ENCODE assay signal across 1 cellular context in the genomic region with DNA sequence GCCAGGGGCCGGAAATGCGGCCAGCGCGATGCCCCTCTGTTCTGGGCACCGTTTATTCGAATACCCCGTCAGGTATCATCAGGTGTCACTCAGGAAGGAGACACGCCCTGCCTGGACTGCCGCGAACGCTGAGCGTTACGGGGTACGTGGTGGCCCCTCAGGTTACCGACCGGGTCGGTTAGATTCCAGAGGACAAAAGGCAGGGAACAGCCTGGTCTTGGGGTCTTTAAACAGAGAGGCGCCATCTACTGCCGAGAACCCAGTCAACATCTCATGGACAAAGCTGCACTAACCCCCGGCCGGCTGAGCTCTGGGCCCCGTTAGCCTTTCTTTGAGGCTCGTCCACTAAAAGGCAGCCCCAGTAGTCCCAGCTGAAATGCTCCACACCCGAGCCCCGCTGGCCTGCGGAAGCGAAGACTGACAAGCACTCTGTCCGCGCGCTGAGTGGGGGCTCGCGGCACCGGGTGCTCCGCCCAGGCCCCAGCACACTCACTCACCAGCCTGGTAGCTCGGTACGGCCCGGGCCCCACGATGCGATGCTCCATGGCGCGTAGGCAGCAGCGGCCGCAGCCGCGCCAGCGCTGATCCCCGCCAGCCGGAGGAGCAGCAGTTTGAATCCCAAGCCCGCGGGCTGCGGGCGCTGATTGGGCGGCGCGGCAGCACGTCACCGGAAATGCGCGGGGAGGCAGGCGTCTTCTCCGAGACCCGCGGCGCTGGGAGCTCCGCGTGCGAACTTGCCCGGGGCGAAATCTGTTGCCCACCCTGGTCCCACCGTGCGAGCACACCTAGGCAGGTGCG.
TF ChIP-seq lines count a peak whose summit lies in the region.

A gene with protein sequence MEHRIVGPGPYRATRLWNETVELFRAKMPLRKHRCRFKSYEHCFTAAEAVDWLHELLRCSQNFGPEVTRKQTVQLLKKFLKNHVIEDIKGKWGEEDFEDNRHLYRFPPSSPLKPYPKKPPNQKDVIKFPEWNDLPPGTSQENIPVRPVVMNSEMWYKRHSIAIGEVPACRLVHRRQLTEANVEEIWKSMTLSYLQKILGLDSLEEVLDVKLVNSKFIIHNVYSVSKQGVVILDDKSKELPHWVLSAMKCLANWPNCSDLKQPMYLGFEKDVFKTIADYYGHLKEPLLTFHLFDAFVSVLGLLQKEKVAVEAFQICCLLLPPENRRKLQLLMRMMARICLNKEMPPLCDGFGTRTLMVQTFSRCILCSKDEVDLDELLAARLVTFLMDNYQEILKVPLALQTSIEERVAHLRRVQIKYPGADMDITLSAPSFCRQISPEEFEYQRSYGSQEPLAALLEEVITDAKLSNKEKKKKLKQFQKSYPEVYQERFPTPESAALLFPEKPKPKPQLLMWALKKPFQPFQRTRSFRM (minus strand): TSS at position 618 of the 798 bp plus-strand sequence. CDS start 73 bp downstream, at position 545.

TF ChIP-seq in K562, 482 proteins besides CTCF, POLR2A, EP300 and RAD21 (continued from another document and continues in another):
- TF ChIP-seq, protein P1, sequence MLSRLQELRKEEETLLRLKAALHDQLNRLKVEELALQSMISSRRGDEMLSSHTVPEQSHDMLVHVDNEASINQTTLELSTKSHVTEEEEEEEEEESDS (CRISPR knock-in tag; IDR thresholded peaks at IDR 0.05), result no peak
- TF ChIP-seq, protein P2, sequence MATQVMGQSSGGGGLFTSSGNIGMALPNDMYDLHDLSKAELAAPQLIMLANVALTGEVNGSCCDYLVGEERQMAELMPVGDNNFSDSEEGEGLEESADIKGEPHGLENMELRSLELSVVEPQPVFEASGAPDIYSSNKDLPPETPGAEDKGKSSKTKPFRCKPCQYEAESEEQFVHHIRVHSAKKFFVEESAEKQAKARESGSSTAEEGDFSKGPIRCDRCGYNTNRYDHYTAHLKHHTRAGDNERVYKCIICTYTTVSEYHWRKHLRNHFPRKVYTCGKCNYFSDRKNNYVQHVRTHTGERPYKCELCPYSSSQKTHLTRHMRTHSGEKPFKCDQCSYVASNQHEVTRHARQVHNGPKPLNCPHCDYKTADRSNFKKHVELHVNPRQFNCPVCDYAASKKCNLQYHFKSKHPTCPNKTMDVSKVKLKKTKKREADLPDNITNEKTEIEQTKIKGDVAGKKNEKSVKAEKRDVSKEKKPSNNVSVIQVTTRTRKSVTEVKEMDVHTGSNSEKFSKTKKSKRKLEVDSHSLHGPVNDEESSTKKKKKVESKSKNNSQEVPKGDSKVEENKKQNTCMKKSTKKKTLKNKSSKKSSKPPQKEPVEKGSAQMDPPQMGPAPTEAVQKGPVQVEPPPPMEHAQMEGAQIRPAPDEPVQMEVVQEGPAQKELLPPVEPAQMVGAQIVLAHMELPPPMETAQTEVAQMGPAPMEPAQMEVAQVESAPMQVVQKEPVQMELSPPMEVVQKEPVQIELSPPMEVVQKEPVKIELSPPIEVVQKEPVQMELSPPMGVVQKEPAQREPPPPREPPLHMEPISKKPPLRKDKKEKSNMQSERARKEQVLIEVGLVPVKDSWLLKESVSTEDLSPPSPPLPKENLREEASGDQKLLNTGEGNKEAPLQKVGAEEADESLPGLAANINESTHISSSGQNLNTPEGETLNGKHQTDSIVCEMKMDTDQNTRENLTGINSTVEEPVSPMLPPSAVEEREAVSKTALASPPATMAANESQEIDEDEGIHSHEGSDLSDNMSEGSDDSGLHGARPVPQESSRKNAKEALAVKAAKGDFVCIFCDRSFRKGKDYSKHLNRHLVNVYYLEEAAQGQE (CRISPR knock-in tag; IDR thresholded peaks at IDR 0.05; ENCODE audit: low read depth), result no peak; the same call in 1 of the 2 replicates
- TF ChIP-seq, protein P3, sequence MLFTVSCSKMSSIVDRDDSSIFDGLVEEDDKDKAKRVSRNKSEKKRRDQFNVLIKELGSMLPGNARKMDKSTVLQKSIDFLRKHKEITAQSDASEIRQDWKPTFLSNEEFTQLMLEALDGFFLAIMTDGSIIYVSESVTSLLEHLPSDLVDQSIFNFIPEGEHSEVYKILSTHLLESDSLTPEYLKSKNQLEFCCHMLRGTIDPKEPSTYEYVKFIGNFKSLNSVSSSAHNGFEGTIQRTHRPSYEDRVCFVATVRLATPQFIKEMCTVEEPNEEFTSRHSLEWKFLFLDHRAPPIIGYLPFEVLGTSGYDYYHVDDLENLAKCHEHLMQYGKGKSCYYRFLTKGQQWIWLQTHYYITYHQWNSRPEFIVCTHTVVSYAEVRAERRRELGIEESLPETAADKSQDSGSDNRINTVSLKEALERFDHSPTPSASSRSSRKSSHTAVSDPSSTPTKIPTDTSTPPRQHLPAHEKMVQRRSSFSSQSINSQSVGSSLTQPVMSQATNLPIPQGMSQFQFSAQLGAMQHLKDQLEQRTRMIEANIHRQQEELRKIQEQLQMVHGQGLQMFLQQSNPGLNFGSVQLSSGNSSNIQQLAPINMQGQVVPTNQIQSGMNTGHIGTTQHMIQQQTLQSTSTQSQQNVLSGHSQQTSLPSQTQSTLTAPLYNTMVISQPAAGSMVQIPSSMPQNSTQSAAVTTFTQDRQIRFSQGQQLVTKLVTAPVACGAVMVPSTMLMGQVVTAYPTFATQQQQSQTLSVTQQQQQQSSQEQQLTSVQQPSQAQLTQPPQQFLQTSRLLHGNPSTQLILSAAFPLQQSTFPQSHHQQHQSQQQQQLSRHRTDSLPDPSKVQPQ (CRISPR knock-in tag; IDR thresholded peaks at IDR 0.05; ENCODE audit: borderline replicate concordance), result no peak
- TF ChIP-seq, protein P4, sequence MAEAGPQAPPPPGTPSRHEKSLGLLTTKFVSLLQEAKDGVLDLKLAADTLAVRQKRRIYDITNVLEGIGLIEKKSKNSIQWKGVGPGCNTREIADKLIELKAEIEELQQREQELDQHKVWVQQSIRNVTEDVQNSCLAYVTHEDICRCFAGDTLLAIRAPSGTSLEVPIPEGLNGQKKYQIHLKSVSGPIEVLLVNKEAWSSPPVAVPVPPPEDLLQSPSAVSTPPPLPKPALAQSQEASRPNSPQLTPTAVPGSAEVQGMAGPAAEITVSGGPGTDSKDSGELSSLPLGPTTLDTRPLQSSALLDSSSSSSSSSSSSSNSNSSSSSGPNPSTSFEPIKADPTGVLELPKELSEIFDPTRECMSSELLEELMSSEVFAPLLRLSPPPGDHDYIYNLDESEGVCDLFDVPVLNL (CRISPR knock-in tag; IDR thresholded peaks at IDR 0.05; ENCODE audit: low read depth), result peak; percentile 99
- TF ChIP-seq SMARCC2 (IDR thresholded peaks at IDR 0.05; ENCODE audit: low read depth) (no peak), HEY1 (CRISPR knock-in tag; IDR thresholded peaks at IDR 0.05; ENCODE audit: borderline replicate concordance) (no peak), ZNF24 (IDR thresholded peaks at IDR 0.05) (no peak; the same call in 1 of the 2 replicates), SLC30A9 (CRISPR knock-in tag; IDR thresholded peaks at IDR 0.05) (no peak), ELF2 (CRISPR knock-in tag; IDR thresholded peaks at IDR 0.05) (peak; percentile 69), JUND (IDR thresholded peaks at IDR 0.05; ENCODE audit: borderline replicate concordance, low read depth, low read length) (peak; percentile 36; the same call in 1 of the 2 replicates), JUND (tag; IDR thresholded peaks at IDR 0.05; ENCODE audit: borderline replicate concordance, low read depth, low read length) (no peak), U2AF1 (optimal IDR thresholded peaks at IDR 0.05; ENCODE audit: low read depth, low read length) (peak; percentile 92), GATAD2A (IDR thresholded peaks at IDR 0.05) (no peak), MCM3 (IDR thresholded peaks at IDR 0.05) (no peak), SMARCB1 (IDR thresholded peaks at IDR 0.05; ENCODE audit: insufficient read length, low read depth) (no peak), PRMT5 (CRISPR knock-in tag; IDR thresholded peaks at IDR 0.05) (no peak), ZNF184 (CRISPR knock-in tag; IDR thresholded peaks at IDR 0.05) (no peak), HNRNPUL1 (IDR thresholded peaks at IDR 0.05; ENCODE audit: low read length) (no peak), ZNF282 (CRISPR knock-in tag; IDR thresholded peaks at IDR 0.05) (no peak), MCM5 (IDR thresholded peaks at IDR 0.05; ENCODE audit: low read depth) (no peak), ZNF778 (CRISPR knock-in tag; IDR thresholded peaks at IDR 0.05) (no peak), SAP30 (IDR thresholded peaks at IDR 0.05; ENCODE audit: borderline replicate concordance, insufficient read depth, low read depth, low read length, poor library complexity, severe bottlenecking) (peak; percentile 94), MAZ (CRISPR knock-in tag; conservative IDR thresholded peaks at IDR 0.05 in 1 of 2, IDR thresholded peaks at IDR 0.05 in 1 of 2) (peak in 1 of 2 experiments; percentile 70; a peak in 3 of 4 replicates), C11orf30 (IDR thresholded peaks at IDR 0.05; ENCODE audit: low read depth) (peak; percentile 80), RBM34 (IDR thresholded peaks at IDR 0.05; ENCODE audit: borderline replicate concordance, insufficient read depth, low read length) (no peak)
- TF ChIP-seq, protein P5, sequence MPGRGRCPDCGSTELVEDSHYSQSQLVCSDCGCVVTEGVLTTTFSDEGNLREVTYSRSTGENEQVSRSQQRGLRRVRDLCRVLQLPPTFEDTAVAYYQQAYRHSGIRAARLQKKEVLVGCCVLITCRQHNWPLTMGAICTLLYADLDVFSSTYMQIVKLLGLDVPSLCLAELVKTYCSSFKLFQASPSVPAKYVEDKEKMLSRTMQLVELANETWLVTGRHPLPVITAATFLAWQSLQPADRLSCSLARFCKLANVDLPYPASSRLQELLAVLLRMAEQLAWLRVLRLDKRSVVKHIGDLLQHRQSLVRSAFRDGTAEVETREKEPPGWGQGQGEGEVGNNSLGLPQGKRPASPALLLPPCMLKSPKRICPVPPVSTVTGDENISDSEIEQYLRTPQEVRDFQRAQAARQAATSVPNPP (IDR thresholded peaks at IDR 0.05; ENCODE audit: borderline replicate concordance, insufficient read depth, insufficient read length), result no peak
- TF ChIP-seq, protein P6, sequence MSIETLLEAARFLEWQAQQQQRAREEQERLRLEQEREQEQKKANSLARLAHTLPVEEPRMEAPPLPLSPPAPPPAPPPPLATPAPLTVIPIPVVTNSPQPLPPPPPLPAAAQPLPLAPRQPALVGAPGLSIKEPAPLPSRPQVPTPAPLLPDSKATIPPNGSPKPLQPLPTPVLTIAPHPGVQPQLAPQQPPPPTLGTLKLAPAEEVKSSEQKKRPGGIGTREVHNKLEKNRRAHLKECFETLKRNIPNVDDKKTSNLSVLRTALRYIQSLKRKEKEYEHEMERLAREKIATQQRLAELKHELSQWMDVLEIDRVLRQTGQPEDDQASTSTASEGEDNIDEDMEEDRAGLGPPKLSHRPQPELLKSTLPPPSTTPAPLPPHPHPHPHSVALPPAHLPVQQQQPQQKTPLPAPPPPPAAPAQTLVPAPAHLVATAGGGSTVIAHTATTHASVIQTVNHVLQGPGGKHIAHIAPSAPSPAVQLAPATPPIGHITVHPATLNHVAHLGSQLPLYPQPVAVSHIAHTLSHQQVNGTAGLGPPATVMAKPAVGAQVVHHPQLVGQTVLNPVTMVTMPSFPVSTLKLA (conservative IDR thresholded peaks at IDR 0.05), result peak; percentile 46 to 84; a peak in 3 of 4 replicates
- TF ChIP-seq, protein P7, sequence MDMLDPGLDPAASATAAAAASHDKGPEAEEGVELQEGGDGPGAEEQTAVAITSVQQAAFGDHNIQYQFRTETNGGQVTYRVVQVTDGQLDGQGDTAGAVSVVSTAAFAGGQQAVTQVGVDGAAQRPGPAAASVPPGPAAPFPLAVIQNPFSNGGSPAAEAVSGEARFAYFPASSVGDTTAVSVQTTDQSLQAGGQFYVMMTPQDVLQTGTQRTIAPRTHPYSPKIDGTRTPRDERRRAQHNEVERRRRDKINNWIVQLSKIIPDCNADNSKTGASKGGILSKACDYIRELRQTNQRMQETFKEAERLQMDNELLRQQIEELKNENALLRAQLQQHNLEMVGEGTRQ (CRISPR knock-in tag; IDR thresholded peaks at IDR 0.05), result no peak
- TF ChIP-seq, protein P8, sequence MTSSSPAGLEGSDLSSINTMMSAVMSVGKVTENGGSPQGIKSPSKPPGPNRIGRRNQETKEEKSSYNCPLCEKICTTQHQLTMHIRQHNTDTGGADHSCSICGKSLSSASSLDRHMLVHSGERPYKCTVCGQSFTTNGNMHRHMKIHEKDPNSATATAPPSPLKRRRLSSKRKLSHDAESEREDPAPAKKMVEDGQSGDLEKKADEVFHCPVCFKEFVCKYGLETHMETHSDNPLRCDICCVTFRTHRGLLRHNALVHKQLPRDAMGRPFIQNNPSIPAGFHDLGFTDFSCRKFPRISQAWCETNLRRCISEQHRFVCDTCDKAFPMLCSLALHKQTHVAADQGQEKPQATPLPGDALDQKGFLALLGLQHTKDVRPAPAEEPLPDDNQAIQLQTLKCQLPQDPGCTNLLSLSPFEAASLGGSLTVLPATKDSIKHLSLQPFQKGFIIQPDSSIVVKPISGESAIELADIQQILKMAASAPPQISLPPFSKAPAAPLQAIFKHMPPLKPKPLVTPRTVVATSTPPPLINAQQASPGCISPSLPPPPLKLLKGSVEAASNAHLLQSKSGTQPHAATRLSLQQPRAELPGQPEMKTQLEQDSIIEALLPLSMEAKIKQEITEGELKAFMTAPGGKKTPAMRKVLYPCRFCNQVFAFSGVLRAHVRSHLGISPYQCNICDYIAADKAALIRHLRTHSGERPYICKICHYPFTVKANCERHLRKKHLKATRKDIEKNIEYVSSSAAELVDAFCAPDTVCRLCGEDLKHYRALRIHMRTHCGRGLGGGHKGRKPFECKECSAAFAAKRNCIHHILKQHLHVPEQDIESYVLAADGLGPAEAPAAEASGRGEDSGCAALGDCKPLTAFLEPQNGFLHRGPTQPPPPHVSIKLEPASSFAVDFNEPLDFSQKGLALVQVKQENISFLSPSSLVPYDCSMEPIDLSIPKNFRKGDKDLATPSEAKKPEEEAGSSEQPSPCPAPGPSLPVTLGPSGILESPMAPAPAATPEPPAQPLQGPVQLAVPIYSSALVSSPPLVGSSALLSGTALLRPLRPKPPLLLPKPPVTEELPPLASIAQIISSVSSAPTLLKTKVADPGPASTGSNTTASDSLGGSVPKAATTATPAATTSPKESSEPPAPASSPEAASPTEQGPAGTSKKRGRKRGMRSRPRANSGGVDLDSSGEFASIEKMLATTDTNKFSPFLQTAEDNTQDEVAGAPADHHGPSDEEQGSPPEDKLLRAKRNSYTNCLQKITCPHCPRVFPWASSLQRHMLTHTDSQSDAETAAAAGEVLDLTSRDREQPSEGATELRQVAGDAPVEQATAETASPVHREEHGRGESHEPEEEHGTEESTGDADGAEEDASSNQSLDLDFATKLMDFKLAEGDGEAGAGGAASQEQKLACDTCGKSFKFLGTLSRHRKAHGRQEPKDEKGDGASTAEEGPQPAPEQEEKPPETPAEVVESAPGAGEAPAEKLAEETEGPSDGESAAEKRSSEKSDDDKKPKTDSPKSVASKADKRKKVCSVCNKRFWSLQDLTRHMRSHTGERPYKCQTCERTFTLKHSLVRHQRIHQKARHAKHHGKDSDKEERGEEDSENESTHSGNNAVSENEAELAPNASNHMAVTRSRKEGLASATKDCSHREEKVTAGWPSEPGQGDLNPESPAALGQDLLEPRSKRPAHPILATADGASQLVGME (CRISPR knock-in tag; IDR thresholded peaks at IDR 0.05), result 0 out of 2 replicates have a peak, but pooled peaks have one; percentile 57
- TF ChIP-seq, protein P9, sequence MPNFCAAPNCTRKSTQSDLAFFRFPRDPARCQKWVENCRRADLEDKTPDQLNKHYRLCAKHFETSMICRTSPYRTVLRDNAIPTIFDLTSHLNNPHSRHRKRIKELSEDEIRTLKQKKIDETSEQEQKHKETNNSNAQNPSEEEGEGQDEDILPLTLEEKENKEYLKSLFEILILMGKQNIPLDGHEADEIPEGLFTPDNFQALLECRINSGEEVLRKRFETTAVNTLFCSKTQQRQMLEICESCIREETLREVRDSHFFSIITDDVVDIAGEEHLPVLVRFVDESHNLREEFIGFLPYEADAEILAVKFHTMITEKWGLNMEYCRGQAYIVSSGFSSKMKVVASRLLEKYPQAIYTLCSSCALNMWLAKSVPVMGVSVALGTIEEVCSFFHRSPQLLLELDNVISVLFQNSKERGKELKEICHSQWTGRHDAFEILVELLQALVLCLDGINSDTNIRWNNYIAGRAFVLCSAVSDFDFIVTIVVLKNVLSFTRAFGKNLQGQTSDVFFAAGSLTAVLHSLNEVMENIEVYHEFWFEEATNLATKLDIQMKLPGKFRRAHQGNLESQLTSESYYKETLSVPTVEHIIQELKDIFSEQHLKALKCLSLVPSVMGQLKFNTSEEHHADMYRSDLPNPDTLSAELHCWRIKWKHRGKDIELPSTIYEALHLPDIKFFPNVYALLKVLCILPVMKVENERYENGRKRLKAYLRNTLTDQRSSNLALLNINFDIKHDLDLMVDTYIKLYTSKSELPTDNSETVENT (CRISPR knock-in tag; IDR thresholded peaks at IDR 0.05), result peak; percentile 81
